Comparison of ENCODE assay signal across 8 cellular contexts in the genomic region with DNA sequence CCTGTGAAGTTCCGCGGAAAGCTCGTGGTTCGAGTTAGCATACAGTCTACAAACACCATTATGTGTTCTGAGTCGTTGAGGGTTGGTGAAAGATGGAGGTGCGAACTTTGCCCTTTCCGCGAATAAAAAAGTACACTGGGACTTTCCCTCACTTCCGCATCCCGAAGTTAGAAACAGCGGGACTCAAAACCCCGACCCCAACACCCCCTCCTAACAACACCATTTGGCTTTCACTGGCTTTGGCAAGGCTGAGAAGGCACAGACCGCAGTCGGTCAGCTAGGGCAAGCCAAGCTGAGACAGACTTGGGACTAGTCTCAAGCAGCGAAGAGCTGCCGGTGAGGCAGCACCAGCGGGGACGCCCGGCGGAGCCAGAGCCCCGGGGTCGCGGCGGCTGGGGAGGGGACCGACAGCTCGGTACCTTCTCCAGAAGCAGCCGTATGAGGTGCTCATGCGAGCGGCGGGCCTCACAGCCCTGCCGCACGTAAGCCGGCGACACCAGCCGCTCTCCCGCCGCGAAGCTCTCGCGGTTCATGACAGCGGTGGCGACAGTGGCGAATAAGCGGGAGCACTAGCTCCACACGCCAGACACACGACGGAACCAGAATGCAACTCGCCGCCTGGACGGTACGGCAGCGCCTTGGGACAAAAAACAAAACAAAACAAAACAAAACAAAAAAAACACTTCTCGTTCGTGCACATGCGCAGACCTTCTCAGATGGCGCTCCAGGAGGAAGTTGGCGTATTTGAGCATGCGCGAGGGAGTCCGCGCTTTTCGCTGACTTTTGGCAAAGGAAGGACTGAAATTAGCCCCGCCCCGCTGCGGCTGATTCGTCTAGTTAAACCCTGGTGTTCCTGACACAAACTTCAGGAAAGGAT. TPM values are rescaled to one million over a fixed set of nuclear protein-coding genes. Genes with fewer than 3 reads are reported as not detected.
DNase-seq lines count a peak whose midpoint lies in the region; ATAC-seq lines count a peak whose summit lies in the region.

Gene SEPSECS (minus strand): TSS at position 613 of the 877 bp plus-strand sequence. CDS start 80 bp downstream, at position 533.

- CTCF ChIA-PET in activated CD4-positive, alpha-beta T cell treated with anti-CD3 and anti-CD28 coated beads, Interleukin-2, amount 10 ng/mL, durations not matched to agents 7 days and 5 days (lab: Charles Lee) = interaction anchor here (0.6 to 5.9 kb wide), 3 partner anchors 152 to 909 kb away, joined by 3 to 27 read pairs (median 3); partner anchors contain the start of gene ZCCHC4

- peak; percentile 88 for ATAC-seq in GM19328 (IDR thresholded peaks at IDR 0.05; ENCODE audit: unreplicated experiment)
- peak; percentile 84 for ATAC-seq in HG03520 (IDR thresholded peaks at IDR 0.05; ENCODE audit: unreplicated experiment)

- peak within 1 kb of the TSS; percentile 90 for H3K9ac ChIP-seq in BLaER1

- H3K4me1 Mint-ChIP-seq in activated CD4-positive, alpha-beta T cell treated with anti-CD3 and anti-CD28 coated beads, Interleukin-2, amount 10 ng/mL, durations not matched to agents 7 days and 5 days = peaks cover 53% of the 10 kb centered on the region

- H3K27me3 Mint-ChIP-seq in activated CD4-positive, alpha-beta T cell treated with anti-CD3 and anti-CD28 coated beads, Interleukin-2, amount 10 ng/mL, durations not matched to agents 7 days and 5 days = no peaks in the 10 kb centered on the region

- peak within 1 kb of the TSS; percentile 88 for H3K27ac ChIP-seq in BLaER1

- DNase-seq in NCI-H69 (lab: John Stamatoyannopoulos, UW) (peak; percentile 94), cortex of kidney (lab: John Stamatoyannopoulos, UW) (peak; percentile 20), left kidney (ENCODE audit: low read depth, low spot score) (peak; percentile 99)
- DNase-seq in activated CD4-positive, alpha-beta T cell treated with anti-CD3 and anti-CD28 coated beads, Interleukin-2, amount 10 ng/mL, durations not matched to agents 7 days and 5 days = peak; percentile 98
- DNase-seq in stimulated activated CD4-positive, alpha-beta T cell treated with anti-CD3 and anti-CD28 coated beads, Interleukin-2, amount 100 ng/mL, for 24 hours = peak; percentile 93 to 96

- peak within 1 kb of the TSS; percentile 89 for H3K4me3 Mint-ChIP-seq in activated CD4-positive, alpha-beta T cell treated with anti-CD3 and anti-CD28 coated beads, Interleukin-2, amount 10 ng/mL, durations not matched to agents 7 days and 5 days

- peaks cover 28% of the 10 kb centered on the region for H3K4me1 ChIP-seq in BLaER1

- H3K27ac Mint-ChIP-seq in activated CD4-positive, alpha-beta T cell treated with anti-CD3 and anti-CD28 coated beads, Interleukin-2, amount 10 ng/mL, durations not matched to agents 7 days and 5 days = peak within 1 kb of the TSS; percentile 94

- H3K36me3 Mint-ChIP-seq in activated CD4-positive, alpha-beta T cell treated with anti-CD3 and anti-CD28 coated beads, Interleukin-2, amount 10 ng/mL, durations not matched to agents 7 days and 5 days (ENCODE audit: low read depth) = peaks cover 34% of the 10 kb centered on the region

- no peaks in the 10 kb centered on the region for H3K9me3 ChIP-seq in BLaER1

- H3K9me3 Mint-ChIP-seq in activated CD4-positive, alpha-beta T cell treated with anti-CD3 and anti-CD28 coated beads, Interleukin-2, amount 10 ng/mL, durations not matched to agents 7 days and 5 days = no peaks in the 10 kb centered on the region

- no peaks in the 10 kb centered on the region for H4K20me1 ChIP-seq in BLaER1

- H3K36me3 ChIP-seq in BLaER1 = peaks cover 25% of the 10 kb centered on the region

- H3K4me2 ChIP-seq in BLaER1 = peak within 1 kb of the TSS; percentile 93

- H3K27me3 ChIP-seq in BLaER1 = no peaks in the 10 kb centered on the region

- peak within 1 kb of the TSS; percentile 79 for H3K4me3 ChIP-seq in BLaER1

- POLR2A ChIA-PET in activated CD4-positive, alpha-beta T cell treated with anti-CD3 and anti-CD28 coated beads, Interleukin-2, amount 10 ng/mL, durations not matched to agents 7 days and 5 days (lab: Charles Lee) = interaction anchor here (0.6 to 1.5 kb wide), 6 partner anchors 13 to 160 kb away, joined by 3 to 10 read pairs (median 4); partner anchors contain the start of genes PI4K2B and ZCCHC4

RNA-seq across cellular contexts. Expression of gene SEPSECS, which starts in this region (rescaled TPM):
- total RNA-seq in activated CD4-positive, alpha-beta T cell treated with anti-CD3 and anti-CD28 coated beads, Interleukin-2, amount 10 ng/mL, durations not matched to agents 7 days and 5 days = 10 to 100 TPM; 13.9 to 14.3 TPM

Comparison
In these comparisons a context has a peak if more than half of its experiments do, and no peak if none do; other contexts are left out.
1. Peak in every context shown above with its lines: DNase-seq, ATAC-seq, H3K4me3 ChIP-seq and H3K27ac ChIP-seq.
2. DNase-seq: peak in every context shown above with its lines; median percentile 99 in left kidney; 98 in activated CD4-positive, alpha-beta T cell treated with anti-CD3 and anti-CD28 coated beads, Interleukin-2, amount 10 ng/mL, durations not matched to agents 7 days and 5 days; 94 in stimulated activated CD4-positive, alpha-beta T cell treated with anti-CD3 and anti-CD28 coated beads, Interleukin-2, amount 100 ng/mL, for 24 hours; 94 in NCI-H69; 20 in cortex of kidney.